8 cellular contexts compared by ENCODE assay signal in the genomic region with DNA sequence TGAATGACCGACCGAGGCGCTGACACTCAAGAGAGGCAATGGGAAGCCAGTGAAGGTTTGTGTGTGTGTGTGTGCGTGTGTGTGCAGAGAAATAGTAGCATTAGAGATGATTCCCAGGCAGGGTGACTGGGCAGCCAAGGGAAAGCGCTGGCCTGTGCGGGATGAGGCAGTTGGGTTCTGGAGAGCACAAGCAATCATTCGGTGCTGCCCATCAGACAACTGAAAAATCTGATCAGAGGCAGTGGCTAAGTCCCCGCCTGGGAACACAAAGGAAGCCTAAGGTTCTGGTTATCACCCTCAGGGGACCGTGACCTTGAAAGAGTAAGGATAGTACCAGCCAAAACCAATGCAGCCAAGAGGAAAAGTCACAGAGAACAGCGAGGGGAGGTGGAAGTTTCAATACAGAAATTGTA. TPM values are rescaled to one million over a fixed set of nuclear protein-coding genes. Genes with fewer than 3 reads are reported as not detected.
A peak's percentile ranks its signal among the peaks of the same experiment; 100 is the strongest.
DNase-seq lines count a peak whose midpoint lies in the region; ATAC-seq, FAIRE-seq and TF ChIP-seq lines count a peak whose summit lies in the region.

No MANE protein-coding gene starts in this region.

- no peaks in the 10 kb centered on the region for H3K9me3 Mint-ChIP-seq in HFFc6
- H3K9me3 Mint-ChIP-seq in WTC11 = no peaks in the 10 kb centered on the region

- peak overlapping the region; percentile 92 for H3K27ac Mint-ChIP-seq in HFFc6
- peak overlapping the region; percentile 97 for H3K27ac Mint-ChIP-seq in WTC11

- H3K27ac ChIP-seq in left ventricle myocardium inferior (replicated peaks) = peak overlapping the region; percentile 98
- H3K27ac ChIP-seq in spleen = peak overlapping the region; percentile 96 to 100 (median 99)

- H3K4me1 ChIP-seq in left ventricle myocardium inferior = peaks cover 50% of the 10 kb centered on the region
- H3K4me1 ChIP-seq in spleen = peaks cover 55 to 88% (median 78%) of the 10 kb centered on the region in 6 donors

- H3K36me3 Mint-ChIP-seq in HFFc6 (ENCODE audit: low read depth) (no peaks in the 10 kb centered on the region), WTC11 (no peaks in the 10 kb centered on the region)

- H3K4me3 Mint-ChIP-seq in HFFc6 = peak overlapping the region; percentile 94
- peak overlapping the region; percentile 82 for H3K4me3 Mint-ChIP-seq in WTC11

- H3K36me3 ChIP-seq in left ventricle myocardium inferior (peaks cover under 1% of the 10 kb centered on the region), spleen (peaks cover 0 to 4% (median 0%) of the 10 kb centered on the region in 6 donors)

- TF ChIP-seq POLR2A in spleen (IDR thresholded peaks at IDR 0.05) = no peak
- no peak for TF ChIP-seq POLR2A in GM12892 (IDR thresholded peaks at IDR 0.05; ENCODE audit: low read depth, low read length)

- peaks cover 44% of the 10 kb centered on the region for H3K4me1 Mint-ChIP-seq in HFFc6 (ENCODE audit: low read depth)
- peaks cover 30% of the 10 kb centered on the region for H3K4me1 Mint-ChIP-seq in WTC11

- no peak for TF ChIP-seq CTCF in HFFc6 (IDR thresholded peaks at IDR 0.05)
- TF ChIP-seq CTCF in WTC11 (IDR thresholded peaks at IDR 0.05) = no peak
- TF ChIP-seq CTCF in left ventricle myocardium inferior (IDR thresholded peaks at IDR 0.05; ENCODE audit: borderline replicate concordance) = no peak
- no peak for TF ChIP-seq CTCF in spleen (IDR thresholded peaks at IDR 0.05 in 8 of 11, conservative IDR thresholded peaks at IDR 0.05 in 3 of 11)

- POLR2A ChIA-PET in WTC11 (lab: Charles Lee) = interaction anchor here (0.6 to 1.3 kb wide), 5 partner anchors 28 to 68 kb away, joined by 3 to 8 read pairs (median 5); a partner anchor contains a TSS

- FAIRE-seq in GM12892 (lab: Jason Lieb, UNC) = no peak

- H3K27me3 ChIP-seq in left ventricle myocardium inferior (ENCODE audit: low read depth) (no peaks in the 10 kb centered on the region), spleen (replicated peaks in 1 of 7) (no peaks in the 10 kb centered on the region)

- WGBS in spleen, 5 donors = 73 to 82% (median 77%) methylated on average over 10 of the region's 10 CpGs

- DNase-seq in HFFc6 = no peak
- DNase-seq in WTC11 (ENCODE audit: low spot score) = no peak
- no peak for DNase-seq in left ventricle myocardium inferior
- no peak for DNase-seq in spleen
- no peak for DNase-seq in NOMO-1 treated with DMSO at 0.1 percent for 48 hours (lab: John Stamatoyannopoulos, UW; ENCODE audit: unreplicated experiment)
- DNase-seq in AG08395 (ENCODE audit: low spot score) = no peak
- DNase-seq in GM12892 (ENCODE audit: insufficient read length) = no peak

- H3K4me3 ChIP-seq in left ventricle myocardium inferior (peak overlapping the region; percentile 98), spleen (peak overlapping the region; percentile 78 to 96 (median 90))

- H3K27me3 Mint-ChIP-seq in HFFc6 (ENCODE audit: insufficient read depth) (peaks cover 6% of the 10 kb centered on the region), WTC11 (ENCODE audit: low read depth) (no peaks in the 10 kb centered on the region)

- intact Hi-C loops in left ventricle myocardium inferior (cut with micrococcal nuclease) = no loop called here
- intact Hi-C loops in spleen (cut with DNase I; ENCODE audit: low total_unique reads) = loop anchor here (5.0 kb wide), 1 partner anchor 69 kb away; no protein-coding TSS in a partner anchor

- CTCF ChIA-PET in WTC11 (lab: Charles Lee) = interaction anchor here (0.7 to 1.3 kb wide), 6 partner anchors 13 to 124 kb away, joined by 3 to 8 read pairs (median 3); a partner anchor contains a TSS

- ATAC-seq in WTC11 = no peak
- no peak for ATAC-seq in HG03571 (IDR thresholded peaks at IDR 0.05; ENCODE audit: unreplicated experiment)

- no peaks in the 10 kb centered on the region for H3K9me3 ChIP-seq in left ventricle myocardium inferior (replicated peaks)
- H3K9me3 ChIP-seq in spleen = no peaks in the 10 kb centered on the region

TF ChIP-seq in WTC11, 78 proteins besides CTCF, POLR2A, EP300 and RAD21 (continues in another document):
- TF ChIP-seq NFATC4 (CRISPR knock-in tag; IDR thresholded peaks at IDR 0.05) (no peak), CREB1 (CRISPR knock-in tag; IDR thresholded peaks at IDR 0.05) (no peak), HMGA2 (CRISPR knock-in tag; IDR thresholded peaks at IDR 0.05) (no peak), CREM (CRISPR knock-in tag; IDR thresholded peaks at IDR 0.05) (no peak), MYBL2 (CRISPR knock-in tag; IDR thresholded peaks at IDR 0.05) (no peak), ZNF416 (CRISPR knock-in tag; IDR thresholded peaks at IDR 0.05) (no peak), ZNF138 (CRISPR knock-in tag; conservative IDR thresholded peaks at IDR 0.05) (no peak), CBFB (CRISPR knock-in tag; IDR thresholded peaks at IDR 0.05; ENCODE audit: low read depth) (no peak), ZNF121 (CRISPR knock-in tag; IDR thresholded peaks at IDR 0.05) (no peak), TEAD4 (CRISPR knock-in tag; IDR thresholded peaks at IDR 0.05) (no peak), RELA (CRISPR knock-in tag; IDR thresholded peaks at IDR 0.05; ENCODE audit: borderline replicate concordance) (no peak)
- TF ChIP-seq, protein P1, sequence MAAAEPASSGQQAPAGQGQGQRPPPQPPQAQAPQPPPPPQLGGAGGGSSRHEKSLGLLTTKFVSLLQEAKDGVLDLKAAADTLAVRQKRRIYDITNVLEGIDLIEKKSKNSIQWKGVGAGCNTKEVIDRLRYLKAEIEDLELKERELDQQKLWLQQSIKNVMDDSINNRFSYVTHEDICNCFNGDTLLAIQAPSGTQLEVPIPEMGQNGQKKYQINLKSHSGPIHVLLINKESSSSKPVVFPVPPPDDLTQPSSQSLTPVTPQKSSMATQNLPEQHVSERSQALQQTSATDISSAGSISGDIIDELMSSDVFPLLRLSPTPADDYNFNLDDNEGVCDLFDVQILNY (CRISPR knock-in tag; IDR thresholded peaks at IDR 0.05) = no peak
- TF ChIP-seq, protein P2, sequence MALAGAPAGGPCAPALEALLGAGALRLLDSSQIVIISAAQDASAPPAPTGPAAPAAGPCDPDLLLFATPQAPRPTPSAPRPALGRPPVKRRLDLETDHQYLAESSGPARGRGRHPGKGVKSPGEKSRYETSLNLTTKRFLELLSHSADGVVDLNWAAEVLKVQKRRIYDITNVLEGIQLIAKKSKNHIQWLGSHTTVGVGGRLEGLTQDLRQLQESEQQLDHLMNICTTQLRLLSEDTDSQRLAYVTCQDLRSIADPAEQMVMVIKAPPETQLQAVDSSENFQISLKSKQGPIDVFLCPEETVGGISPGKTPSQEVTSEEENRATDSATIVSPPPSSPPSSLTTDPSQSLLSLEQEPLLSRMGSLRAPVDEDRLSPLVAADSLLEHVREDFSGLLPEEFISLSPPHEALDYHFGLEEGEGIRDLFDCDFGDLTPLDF (CRISPR knock-in tag; IDR thresholded peaks at IDR 0.05) = no peak
- TF ChIP-seq, protein P3, sequence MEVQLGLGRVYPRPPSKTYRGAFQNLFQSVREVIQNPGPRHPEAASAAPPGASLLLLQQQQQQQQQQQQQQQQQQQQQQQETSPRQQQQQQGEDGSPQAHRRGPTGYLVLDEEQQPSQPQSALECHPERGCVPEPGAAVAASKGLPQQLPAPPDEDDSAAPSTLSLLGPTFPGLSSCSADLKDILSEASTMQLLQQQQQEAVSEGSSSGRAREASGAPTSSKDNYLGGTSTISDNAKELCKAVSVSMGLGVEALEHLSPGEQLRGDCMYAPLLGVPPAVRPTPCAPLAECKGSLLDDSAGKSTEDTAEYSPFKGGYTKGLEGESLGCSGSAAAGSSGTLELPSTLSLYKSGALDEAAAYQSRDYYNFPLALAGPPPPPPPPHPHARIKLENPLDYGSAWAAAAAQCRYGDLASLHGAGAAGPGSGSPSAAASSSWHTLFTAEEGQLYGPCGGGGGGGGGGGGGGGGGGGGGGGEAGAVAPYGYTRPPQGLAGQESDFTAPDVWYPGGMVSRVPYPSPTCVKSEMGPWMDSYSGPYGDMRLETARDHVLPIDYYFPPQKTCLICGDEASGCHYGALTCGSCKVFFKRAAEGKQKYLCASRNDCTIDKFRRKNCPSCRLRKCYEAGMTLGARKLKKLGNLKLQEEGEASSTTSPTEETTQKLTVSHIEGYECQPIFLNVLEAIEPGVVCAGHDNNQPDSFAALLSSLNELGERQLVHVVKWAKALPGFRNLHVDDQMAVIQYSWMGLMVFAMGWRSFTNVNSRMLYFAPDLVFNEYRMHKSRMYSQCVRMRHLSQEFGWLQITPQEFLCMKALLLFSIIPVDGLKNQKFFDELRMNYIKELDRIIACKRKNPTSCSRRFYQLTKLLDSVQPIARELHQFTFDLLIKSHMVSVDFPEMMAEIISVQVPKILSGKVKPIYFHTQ (CRISPR knock-in tag; IDR thresholded peaks at IDR 0.05) = no peak
- TF ChIP-seq, protein P4, sequence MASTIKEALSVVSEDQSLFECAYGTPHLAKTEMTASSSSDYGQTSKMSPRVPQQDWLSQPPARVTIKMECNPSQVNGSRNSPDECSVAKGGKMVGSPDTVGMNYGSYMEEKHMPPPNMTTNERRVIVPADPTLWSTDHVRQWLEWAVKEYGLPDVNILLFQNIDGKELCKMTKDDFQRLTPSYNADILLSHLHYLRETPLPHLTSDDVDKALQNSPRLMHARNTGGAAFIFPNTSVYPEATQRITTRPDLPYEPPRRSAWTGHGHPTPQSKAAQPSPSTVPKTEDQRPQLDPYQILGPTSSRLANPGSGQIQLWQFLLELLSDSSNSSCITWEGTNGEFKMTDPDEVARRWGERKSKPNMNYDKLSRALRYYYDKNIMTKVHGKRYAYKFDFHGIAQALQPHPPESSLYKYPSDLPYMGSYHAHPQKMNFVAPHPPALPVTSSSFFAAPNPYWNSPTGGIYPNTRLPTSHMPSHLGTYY (CRISPR knock-in tag; IDR thresholded peaks at IDR 0.05) = no peak

RNA-seq across cellular contexts. Expression of a gene that starts 0.9 kb away (rescaled TPM):
- total RNA-seq in HFFc6 (2021; fragmentation: NEBNext Ultra II Directional; extraction: Animal tissue kit (Norgen Biotek cat#: 25700)) = 10 to 100 TPM; 56.0 to 85.6 (median 72.8) TPM
- 27.0 to 32.9 TPM (median 32.7 TPM) in 3 replicates for total RNA-seq in WTC11 (2021)
- 86.5 TPM for total RNA-seq in left ventricle myocardium inferior
- total RNA-seq in spleen = 100 to 1,000 TPM; 128 to 201 (median 146) TPM
- 100 to 1,000 TPM; 121 to 204 (median 176) TPM for polyA plus RNA-seq in spleen
- polyA plus RNA-seq in GM12892 (2012; ENCODE audit: missing spikeins) = 331 TPM

RNA-seq across cellular contexts. Expression of a gene that starts 48.2 kb away (rescaled TPM):
- 10 to 100 TPM; 28.5 to 36.1 (median 31.2) TPM for total RNA-seq in HFFc6 (2021; fragmentation: NEBNext Ultra II Directional; extraction: Animal tissue kit (Norgen Biotek cat#: 25700))
- total RNA-seq in WTC11 (2021) (19.0 to 26.7 TPM (median 23.3 TPM) in 3 replicates), left ventricle myocardium inferior (25.1 TPM), spleen (10 to 100 TPM; 20.7 to 40.0 (median 34.4) TPM)
- 10 to 100 TPM; 22.3 to 27.5 (median 22.5) TPM for polyA plus RNA-seq in spleen
- 34.4 TPM for polyA plus RNA-seq in GM12892 (2012; ENCODE audit: missing spikeins)

RNA-seq across cellular contexts. Expression of a gene that starts 48.6 kb away (rescaled TPM):
- total RNA-seq in HFFc6 (2021; fragmentation: NEBNext Ultra II Directional; extraction: Animal tissue kit (Norgen Biotek cat#: 25700)) = 10 to 100 TPM; 48.9 to 61.1 (median 56.6) TPM
- total RNA-seq in WTC11 (2021) = 21.6 to 24.7 TPM (median 23.6 TPM) in 3 replicates
- 47.9 TPM for total RNA-seq in left ventricle myocardium inferior
- 10 to 100 TPM; 60.6 to 80.4 (median 72.2) TPM for total RNA-seq in spleen
- 10 to 100 TPM; 17.6 to 24.5 (median 20.5) TPM for polyA plus RNA-seq in spleen
- polyA plus RNA-seq in GM12892 (2012; ENCODE audit: missing spikeins) = 35.2 TPM
